1 cellular context compared by ENCODE assay signal in the genomic region with DNA sequence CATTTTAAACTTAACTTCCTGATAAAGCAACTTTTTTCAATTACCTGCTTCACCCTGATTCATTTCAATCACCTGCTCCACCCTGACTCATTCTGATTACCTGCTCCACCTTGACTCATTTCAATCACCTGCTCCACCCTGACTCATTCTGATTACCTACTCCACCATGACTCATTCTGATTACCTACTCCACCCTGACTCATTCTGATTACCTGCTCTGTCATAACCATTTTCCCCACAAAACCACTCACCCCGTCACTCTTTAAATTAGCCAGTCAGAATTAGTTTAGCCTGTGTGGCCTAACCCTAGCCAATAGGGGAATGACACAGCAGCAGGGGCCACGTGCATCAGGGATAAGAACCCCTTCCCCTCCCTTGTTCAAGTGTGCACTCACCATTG.
TF ChIP-seq lines count a peak whose summit lies in the region.

No MANE protein-coding gene starts in this region.

TF ChIP-seq in HCT116, 20 proteins besides CTCF, POLR2A, EP300 and RAD21 (continued from another document):
- TF ChIP-seq CBX3 (IDR thresholded peaks at IDR 0.05; ENCODE audit: low read depth): peak; percentile 85
- peak; percentile 90 for TF ChIP-seq JUND (IDR thresholded peaks at IDR 0.05)
